ENCODE assay signal across 8 cellular contexts in genomic region chr3:39288300-39288808, GRCh38.
DNase-seq lines count a peak whose midpoint lies in the region; ATAC-seq lines count a peak whose summit lies in the region.

No MANE protein-coding gene starts in this region.

- H3K4me2 ChIP-seq in BLaER1, result peak overlapping the region; percentile 75

- H3K4me1 ChIP-seq in BLaER1, result peaks cover 29% of the 10 kb centered on the region

- no peaks in the 10 kb centered on the region for H3K9me3 Mint-ChIP-seq in central memory CD8-positive, alpha-beta T cell

- H3K4me3 Mint-ChIP-seq in central memory CD8-positive, alpha-beta T cell, result no peak overlapping the region

- H3K9me3 ChIP-seq in BLaER1, result no peaks in the 10 kb centered on the region

- no peak overlapping the region for H3K4me3 ChIP-seq in BLaER1

- ATAC-seq in HG03196 (IDR thresholded peaks at IDR 0.05; ENCODE audit: unreplicated experiment), result peak; percentile 96
- ATAC-seq in central memory CD8-positive, alpha-beta T cell (replicated peaks; ENCODE audit: extremely low read depth, poor library complexity, severe bottlenecking), result peak; percentile 96

- no peaks in the 10 kb centered on the region for H3K27me3 Mint-ChIP-seq in central memory CD8-positive, alpha-beta T cell

- DNase-seq in GM19238 (ENCODE audit: insufficient read length, low spot score), result peak; percentile 95
- DNase-seq in NCI-H345 treated with DMSO at 0.1 percent for 48 hours (lab: John Stamatoyannopoulos, UW; ENCODE audit: unreplicated experiment), result peak; percentile 11
- DNase-seq in activated CD4-positive, CD25-positive, alpha-beta regulatory T cell treated with anti-CD3 and anti-CD28 coated beads, Interleukin-2, amount 50 U/mL, for 72 hours, result peak; percentile 74
- DNase-seq in central memory CD8-positive, alpha-beta T cell (ENCODE audit: low spot score in 2 of 2), result peak; percentile 68 to 79
- peak; percentile 97 for DNase-seq in left kidney (ENCODE audit: low read depth, low spot score)
- peak; percentile 69 to 80 for DNase-seq in stimulated activated CD4-positive, alpha-beta T cell treated with anti-CD3 and anti-CD28 coated beads, Interleukin-4, amount 100 ng/mL, for 4 hours

- H4K20me1 ChIP-seq in BLaER1, result no peaks in the 10 kb centered on the region

- H3K9ac ChIP-seq in BLaER1, result no peak overlapping the region

- H3K27ac Mint-ChIP-seq in central memory CD8-positive, alpha-beta T cell (ENCODE audit: low read depth), result peak overlapping the region; percentile 2

- no peaks in the 10 kb centered on the region for H3K27me3 ChIP-seq in BLaER1

- peaks cover 3% of the 10 kb centered on the region for H3K36me3 Mint-ChIP-seq in central memory CD8-positive, alpha-beta T cell (ENCODE audit: insufficient read depth)

- peaks cover 22% of the 10 kb centered on the region for H3K4me1 Mint-ChIP-seq in central memory CD8-positive, alpha-beta T cell

- no peak overlapping the region for H3K27ac ChIP-seq in BLaER1

- no peaks in the 10 kb centered on the region for H3K36me3 ChIP-seq in BLaER1

Comparison
In these comparisons a context has a peak if more than half of its experiments do, and no peak if none do; other contexts are left out.
1. DNase-seq: peak in every context shown above with its lines; median percentile 97 in left kidney; 95 in GM19238; 74 in stimulated activated CD4-positive, alpha-beta T cell treated with anti-CD3 and anti-CD28 coated beads, Interleukin-4, amount 100 ng/mL, for 4 hours; 74 in activated CD4-positive, CD25-positive, alpha-beta regulatory T cell treated with anti-CD3 and anti-CD28 coated beads, Interleukin-2, amount 50 U/mL, for 72 hours; 74 in central memory CD8-positive, alpha-beta T cell; 11 in NCI-H345 treated with DMSO at 0.1 percent for 48 hours.